Comparison of ENCODE assay signal across 18 cellular contexts in genomic region chr5:174464504-174465165, GRCh38.
DNase-seq lines count a peak whose midpoint lies in the region; ATAC-seq and TF ChIP-seq lines count a peak whose summit lies in the region.
"Had no signal": no experiment of that assay in that cellular context is flagged by ENCODE, and none has a peak within 500 bp of the region (broad histone marks: within the 10 kb centered on the region; RNA-seq: fewer than 3 reads in every experiment).

No MANE protein-coding gene starts in this region.

- ATAC-seq in GM21423 (IDR thresholded peaks at IDR 0.05; ENCODE audit: unreplicated experiment) (no peak), HG02678 (IDR thresholded peaks at IDR 0.05; ENCODE audit: unreplicated experiment) (no peak)
- ATAC-seq: activated CD8-positive, alpha-beta T cell treated with anti-CD3 and anti-CD28 coated beads, Interleukin-2, amount 10 ng/mL, durations not matched to agents 7 days and 5 days; activated naive CD8-positive, alpha-beta T cell treated with anti-CD3 and anti-CD28 coated beads, Interleukin-2, amount 50 U/mL, for 24 hours; left ventricle myocardium superior had no signal

- H3K9me2 ChIP-seq in Loucy (replicated peaks; ENCODE audit: low read depth, low read length), result no peaks in the 10 kb centered on the region

- no peaks in the 10 kb centered on the region for H3F3A ChIP-seq in Loucy (ENCODE audit: low read depth)

- no peak overlapping the region for H3K4me3 Mint-ChIP-seq in endothelial cell (ENCODE audit: unreplicated experiment)
- H3K4me3 Mint-ChIP-seq: activated CD8-positive, alpha-beta T cell treated with anti-CD3 and anti-CD28 coated beads, Interleukin-2, amount 10 ng/mL, durations not matched to agents 7 days and 5 days; activated naive CD8-positive, alpha-beta T cell treated with anti-CD3 and anti-CD28 coated beads, Interleukin-2, amount 50 U/mL, for 24 hours had no signal

- no peak overlapping the region for H2AFZ ChIP-seq in Loucy (ENCODE audit: low read length)
- H2AFZ ChIP-seq in osteoblast (ENCODE audit: low read length), result no peak overlapping the region

- TF ChIP-seq CTCF in Loucy (conservative IDR thresholded peaks at IDR 0.05; ENCODE audit: low read length) (peak; percentile 46), endothelial cell (IDR thresholded peaks at IDR 0.05; ENCODE audit: unreplicated experiment) (peak; percentile 44), osteoblast (IDR thresholded peaks at IDR 0.05; ENCODE audit: extremely low read depth, low read depth, low read length) (peak; percentile 10)

- H3K27me3 ChIP-seq in Loucy (ENCODE audit: insufficient read depth, low read length, poor library complexity, severe bottlenecking), result no peaks in the 10 kb centered on the region
- H3K27me3 ChIP-seq in osteoblast (ENCODE audit: insufficient read depth, low read length), result no peaks in the 10 kb centered on the region
- H3K27me3 ChIP-seq: BLaER1 treated with 17β-estradiol and CSF1 and Interleukin-3, amounts not matched to agents 10 nM and 100 nM; Peyer's patch had no signal

- H3K9me3 ChIP-seq in Loucy (ENCODE audit: insufficient read depth, low read depth, low read length), result no peaks in the 10 kb centered on the region
- no peaks in the 10 kb centered on the region for H3K9me3 ChIP-seq in osteoblast (ENCODE audit: low read depth, low read length)
- H3K9me3 ChIP-seq: Peyer's patch had no signal

- no peak overlapping the region for H3K27ac Mint-ChIP-seq in endothelial cell (ENCODE audit: unreplicated experiment)
- H3K27ac Mint-ChIP-seq: activated CD8-positive, alpha-beta T cell treated with anti-CD3 and anti-CD28 coated beads, Interleukin-2, amount 10 ng/mL, durations not matched to agents 7 days and 5 days; activated naive CD8-positive, alpha-beta T cell treated with anti-CD3 and anti-CD28 coated beads, Interleukin-2, amount 50 U/mL, for 24 hours had no signal

- no peak overlapping the region for H3K4me2 ChIP-seq in Loucy (ENCODE audit: low read depth, low read length, poor library complexity, severe bottlenecking)
- no peak overlapping the region for H3K4me2 ChIP-seq in osteoblast (ENCODE audit: insufficient read depth, low read length)
- H3K4me2 ChIP-seq: BLaER1 treated with 17β-estradiol and CSF1 and Interleukin-3, amounts not matched to agents 10 nM and 100 nM had no signal

- no peaks in the 10 kb centered on the region for H3K9me3 Mint-ChIP-seq in endothelial cell (ENCODE audit: unreplicated experiment)
- H3K9me3 Mint-ChIP-seq: activated naive CD8-positive, alpha-beta T cell treated with anti-CD3 and anti-CD28 coated beads, Interleukin-2, amount 50 U/mL, for 24 hours had no signal

- H3K4me3 ChIP-seq in Loucy (ENCODE audit: low read length, poor library complexity, severe bottlenecking) (no peak overlapping the region), osteoblast (ENCODE audit: insufficient read depth, low read length) (no peak overlapping the region)
- H3K4me3 ChIP-seq: BLaER1 treated with 17β-estradiol and CSF1 and Interleukin-3, amounts not matched to agents 10 nM and 100 nM; Peyer's patch; skin epidermis had no signal

- H3K36me3 Mint-ChIP-seq in endothelial cell (ENCODE audit: low read depth, unreplicated experiment), result no peaks in the 10 kb centered on the region

- H3K4me1 ChIP-seq in Loucy (ENCODE audit: insufficient read depth, low read length, poor library complexity, severe bottlenecking) (no peaks in the 10 kb centered on the region), osteoblast (ENCODE audit: insufficient read depth, low read length) (no peaks in the 10 kb centered on the region)
- H3K4me1 ChIP-seq: BLaER1 treated with 17β-estradiol and CSF1 and Interleukin-3, amounts not matched to agents 10 nM and 100 nM; Peyer's patch had no signal

- no peak overlapping the region for H3K27ac ChIP-seq in osteoblast (ENCODE audit: low read depth, low read length)
- H3K27ac ChIP-seq: BLaER1 treated with 17β-estradiol and CSF1 and Interleukin-3, amounts not matched to agents 10 nM and 100 nM; Peyer's patch; skin epidermis had no signal

- no peaks in the 10 kb centered on the region for H3K4me1 Mint-ChIP-seq in endothelial cell (ENCODE audit: unreplicated experiment)

- H3K9ac ChIP-seq in Loucy (ENCODE audit: low read depth, low read length, poor library complexity, severe bottlenecking), result no peak overlapping the region
- H3K9ac ChIP-seq: BLaER1 treated with 17β-estradiol and CSF1 and Interleukin-3, amounts not matched to agents 10 nM and 100 nM had no signal

- DNase-seq in DMS114 treated with DMSO at 0.1 percent for 48 hours (lab: John Stamatoyannopoulos, UW; ENCODE audit: unreplicated experiment) (peak; percentile 4), endothelial cell (ENCODE audit: low spot score) (no peak), osteoblast (ENCODE audit: insufficient read length, low spot score, missing footprints) (no peak), COLO829 (ENCODE audit: low spot score) (no peak)
- no peak for DNase-seq in activated CD8-positive, alpha-beta memory T cell treated with anti-CD3 and anti-CD28 coated beads for 24 hours
- DNase-seq: activated CD8-positive, alpha-beta T cell treated with anti-CD3 and anti-CD28 coated beads, Interleukin-2, amount 10 ng/mL, durations not matched to agents 7 days and 5 days; activated naive CD8-positive, alpha-beta T cell treated with anti-CD3 and anti-CD28 coated beads, Interleukin-2, amount 50 U/mL, for 24 hours; central memory CD4-positive, alpha-beta T cell; HCEC 1CT; left ventricle myocardium superior; NCI-H1436; NCI-H82; Peyer's patch had no signal

- H3K36me3 ChIP-seq in Loucy (ENCODE audit: insufficient read depth, low read length) (no peaks in the 10 kb centered on the region), osteoblast (ENCODE audit: insufficient read depth, low read length) (no peaks in the 10 kb centered on the region)
- H3K36me3 ChIP-seq: BLaER1 treated with 17β-estradiol and CSF1 and Interleukin-3, amounts not matched to agents 10 nM and 100 nM; Peyer's patch had no signal

- H4K20me1 ChIP-seq in Loucy (ENCODE audit: insufficient read depth, low read length, poor library complexity, severe bottlenecking), result no peaks in the 10 kb centered on the region
- no peaks in the 10 kb centered on the region for H4K20me1 ChIP-seq in osteoblast (ENCODE audit: insufficient read depth, low read length)
- H4K20me1 ChIP-seq: BLaER1 treated with 17β-estradiol and CSF1 and Interleukin-3, amounts not matched to agents 10 nM and 100 nM had no signal

- H3K79me2 ChIP-seq in Loucy (ENCODE audit: insufficient read depth, low read length), result no peaks in the 10 kb centered on the region
- H3K79me2 ChIP-seq in osteoblast (ENCODE audit: insufficient read depth, low read length), result no peaks in the 10 kb centered on the region

- no peaks in the 10 kb centered on the region for H3K27me3 Mint-ChIP-seq in endothelial cell (ENCODE audit: unreplicated experiment)
- H3K27me3 Mint-ChIP-seq: activated naive CD8-positive, alpha-beta T cell treated with anti-CD3 and anti-CD28 coated beads, Interleukin-2, amount 50 U/mL, for 24 hours had no signal
